Comparison of ENCODE assay signal across 1 cellular context in the genomic region with DNA sequence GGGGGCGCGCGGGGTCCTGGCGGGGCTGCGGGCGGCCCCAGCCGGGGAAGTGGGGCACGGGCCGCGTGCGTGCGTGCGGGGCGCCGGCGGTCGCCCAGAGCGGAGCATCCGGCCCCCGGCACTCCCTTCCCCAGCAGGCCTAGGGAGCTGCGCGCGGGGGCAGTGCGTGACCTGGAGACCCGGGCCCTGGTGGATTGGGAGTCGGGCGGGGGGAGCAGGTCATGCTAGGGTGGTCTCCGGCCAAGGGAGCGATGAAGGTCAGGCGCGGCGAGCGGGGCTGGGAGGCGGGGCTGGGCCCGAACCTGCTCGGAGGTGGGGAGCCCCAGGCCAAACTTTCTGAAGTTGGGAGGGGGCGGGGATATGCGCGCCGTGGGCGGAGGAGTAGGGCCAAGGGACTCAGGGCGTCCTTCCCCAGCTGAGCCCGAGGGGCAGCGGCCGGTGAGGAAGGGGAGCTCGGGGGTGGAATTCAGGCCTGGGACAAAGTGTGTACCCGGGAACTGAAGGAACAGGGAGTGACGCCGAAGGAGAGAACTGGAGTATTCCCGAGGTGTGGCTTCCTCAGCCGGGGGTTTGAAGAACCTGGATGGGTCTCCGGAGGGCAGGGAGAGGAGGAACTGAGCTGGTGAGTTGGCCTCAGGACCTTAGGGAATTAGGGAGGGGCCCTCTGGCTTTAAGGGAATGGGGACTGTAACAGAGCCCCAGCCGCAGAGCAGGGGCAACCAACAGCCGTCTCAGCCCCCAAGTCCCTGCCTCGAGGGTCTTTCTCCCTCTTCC.
TF ChIP-seq lines count a peak whose summit lies in the region.

No MANE protein-coding gene starts in this region.

TF ChIP-seq in K562, 482 proteins besides CTCF, POLR2A, EP300 and RAD21 (continues in another document):
- no peak for TF ChIP-seq THRB (CRISPR knock-in tag; conservative IDR thresholded peaks at IDR 0.05)
- TF ChIP-seq ZBTB7A (IDR thresholded peaks at IDR 0.05; ENCODE audit: borderline replicate concordance, control insufficient read depth, low read depth, low read length), result peak; percentile 73
- TF ChIP-seq PHF8 (IDR thresholded peaks at IDR 0.05; ENCODE audit: borderline replicate concordance, low read length), result peak; percentile 9; the same call in 1 of the 2 replicates
- TF ChIP-seq KDM5B (IDR thresholded peaks at IDR 0.05; ENCODE audit: insufficient replicate concordance, low read depth, low read length), result peak; percentile 37
- 0 out of 2 replicates have a peak, but pooled peaks have one; percentile 20 for TF ChIP-seq ZNF766 (CRISPR knock-in tag; conservative IDR thresholded peaks at IDR 0.05)
- no peak for TF ChIP-seq RNF219 (CRISPR knock-in tag; IDR thresholded peaks at IDR 0.05)
- TF ChIP-seq ZNF668 (CRISPR knock-in tag; IDR thresholded peaks at IDR 0.05), result no peak
- TF ChIP-seq, protein P1, sequence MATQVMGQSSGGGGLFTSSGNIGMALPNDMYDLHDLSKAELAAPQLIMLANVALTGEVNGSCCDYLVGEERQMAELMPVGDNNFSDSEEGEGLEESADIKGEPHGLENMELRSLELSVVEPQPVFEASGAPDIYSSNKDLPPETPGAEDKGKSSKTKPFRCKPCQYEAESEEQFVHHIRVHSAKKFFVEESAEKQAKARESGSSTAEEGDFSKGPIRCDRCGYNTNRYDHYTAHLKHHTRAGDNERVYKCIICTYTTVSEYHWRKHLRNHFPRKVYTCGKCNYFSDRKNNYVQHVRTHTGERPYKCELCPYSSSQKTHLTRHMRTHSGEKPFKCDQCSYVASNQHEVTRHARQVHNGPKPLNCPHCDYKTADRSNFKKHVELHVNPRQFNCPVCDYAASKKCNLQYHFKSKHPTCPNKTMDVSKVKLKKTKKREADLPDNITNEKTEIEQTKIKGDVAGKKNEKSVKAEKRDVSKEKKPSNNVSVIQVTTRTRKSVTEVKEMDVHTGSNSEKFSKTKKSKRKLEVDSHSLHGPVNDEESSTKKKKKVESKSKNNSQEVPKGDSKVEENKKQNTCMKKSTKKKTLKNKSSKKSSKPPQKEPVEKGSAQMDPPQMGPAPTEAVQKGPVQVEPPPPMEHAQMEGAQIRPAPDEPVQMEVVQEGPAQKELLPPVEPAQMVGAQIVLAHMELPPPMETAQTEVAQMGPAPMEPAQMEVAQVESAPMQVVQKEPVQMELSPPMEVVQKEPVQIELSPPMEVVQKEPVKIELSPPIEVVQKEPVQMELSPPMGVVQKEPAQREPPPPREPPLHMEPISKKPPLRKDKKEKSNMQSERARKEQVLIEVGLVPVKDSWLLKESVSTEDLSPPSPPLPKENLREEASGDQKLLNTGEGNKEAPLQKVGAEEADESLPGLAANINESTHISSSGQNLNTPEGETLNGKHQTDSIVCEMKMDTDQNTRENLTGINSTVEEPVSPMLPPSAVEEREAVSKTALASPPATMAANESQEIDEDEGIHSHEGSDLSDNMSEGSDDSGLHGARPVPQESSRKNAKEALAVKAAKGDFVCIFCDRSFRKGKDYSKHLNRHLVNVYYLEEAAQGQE (CRISPR knock-in tag; IDR thresholded peaks at IDR 0.05; ENCODE audit: low read depth), result 0 out of 2 replicates have a peak, but pooled peaks have one; percentile 12
- TF ChIP-seq POLR2AphosphoS5 (IDR thresholded peaks at IDR 0.05; ENCODE audit: control insufficient read depth, insufficient read depth, low read depth, low read length), result 0 out of 2 replicates have a peak, but pooled peaks have one; percentile 26
- TF ChIP-seq NRF1 (conservative IDR thresholded peaks at IDR 0.05 in 1 of 2, IDR thresholded peaks at IDR 0.05 in 1 of 2), result peak; percentile 47 to 53
- TF ChIP-seq CHD1 (IDR thresholded peaks at IDR 0.05; ENCODE audit: low read length), result peak; percentile 46
- no peak for TF ChIP-seq NCOA6 (IDR thresholded peaks at IDR 0.05)
- peak; percentile 58 for TF ChIP-seq ZFX (CRISPR knock-in tag; IDR thresholded peaks at IDR 0.05)
- no peak for TF ChIP-seq TRIM25 (IDR thresholded peaks at IDR 0.05; ENCODE audit: borderline replicate concordance)
- no peak for TF ChIP-seq NEUROD1 (IDR thresholded peaks at IDR 0.05; ENCODE audit: borderline replicate concordance, low read depth, low read length, partially characterized antibody)
- TF ChIP-seq RBFOX2 (IDR thresholded peaks at IDR 0.05; ENCODE audit: low read depth, low read length), result peak; percentile 55
- TF ChIP-seq SIN3A (IDR thresholded peaks at IDR 0.05; ENCODE audit: borderline replicate concordance in 2 of 2, control insufficient read depth in 1 of 2, low read depth in 2 of 2, low read length in 2 of 2), result peak in 1 of 2 experiments; percentile 26; a peak in 1 of 4 replicates
- TF ChIP-seq ETS1 (conservative IDR thresholded peaks at IDR 0.05; ENCODE audit: control insufficient read depth, low read depth, low read length), result 0 out of 2 replicates have a peak, but pooled peaks have one; percentile 32
- TF ChIP-seq ZNF644 (tag; IDR thresholded peaks at IDR 0.05; ENCODE audit: low read depth), result 0 out of 2 replicates have a peak, but pooled peaks have one; percentile 50
- 0 out of 2 replicates have a peak, but pooled peaks have one; percentile 0 for TF ChIP-seq ZNF589 (CRISPR knock-in tag; IDR thresholded peaks at IDR 0.05; ENCODE audit: low read depth)
- peak; percentile 54; the same call in 1 of the 2 replicates for TF ChIP-seq TFAP4 (CRISPR knock-in tag; IDR thresholded peaks at IDR 0.05; ENCODE audit: borderline replicate concordance)
- TF ChIP-seq SMARCE1 (IDR thresholded peaks at IDR 0.05), result peak; percentile 33; the same call in 1 of the 2 replicates
- 0 out of 2 replicates have a peak, but pooled peaks have one; percentile 7 for TF ChIP-seq SMAD4 (CRISPR knock-in tag; conservative IDR thresholded peaks at IDR 0.05)
- no peak for TF ChIP-seq ELF1 (tag; IDR thresholded peaks at IDR 0.05)
- TF ChIP-seq FOXM1 (IDR thresholded peaks at IDR 0.05; ENCODE audit: low read depth), result no peak
- 0 out of 2 replicates have a peak, but pooled peaks have one; percentile 7 for TF ChIP-seq FOXM1 (CRISPR knock-in tag; IDR thresholded peaks at IDR 0.05; ENCODE audit: low read depth)
- 0 out of 2 replicates have a peak, but pooled peaks have one; percentile 20 for TF ChIP-seq ETV5 (CRISPR knock-in tag; IDR thresholded peaks at IDR 0.05; ENCODE audit: low read depth)
- 0 out of 2 replicates have a peak, but pooled peaks have one; percentile 25 for TF ChIP-seq ZBED1 (IDR thresholded peaks at IDR 0.05)
- 0 out of 2 replicates have a peak, but pooled peaks have one; percentile 28 for TF ChIP-seq MIER1 (IDR thresholded peaks at IDR 0.05; ENCODE audit: low read depth)
- 0 out of 2 replicates have a peak, but pooled peaks have one; percentile 52 for TF ChIP-seq KAT7 (CRISPR knock-in tag; IDR thresholded peaks at IDR 0.05; ENCODE audit: borderline replicate concordance)
- TF ChIP-seq HNRNPLL (IDR thresholded peaks at IDR 0.05; ENCODE audit: low read depth, low read length, poor library complexity, severe bottlenecking), result peak; percentile 17
- TF ChIP-seq CBX5 (IDR thresholded peaks at IDR 0.05; ENCODE audit: borderline replicate concordance, low read depth), result no peak
- TF ChIP-seq, protein P2, sequence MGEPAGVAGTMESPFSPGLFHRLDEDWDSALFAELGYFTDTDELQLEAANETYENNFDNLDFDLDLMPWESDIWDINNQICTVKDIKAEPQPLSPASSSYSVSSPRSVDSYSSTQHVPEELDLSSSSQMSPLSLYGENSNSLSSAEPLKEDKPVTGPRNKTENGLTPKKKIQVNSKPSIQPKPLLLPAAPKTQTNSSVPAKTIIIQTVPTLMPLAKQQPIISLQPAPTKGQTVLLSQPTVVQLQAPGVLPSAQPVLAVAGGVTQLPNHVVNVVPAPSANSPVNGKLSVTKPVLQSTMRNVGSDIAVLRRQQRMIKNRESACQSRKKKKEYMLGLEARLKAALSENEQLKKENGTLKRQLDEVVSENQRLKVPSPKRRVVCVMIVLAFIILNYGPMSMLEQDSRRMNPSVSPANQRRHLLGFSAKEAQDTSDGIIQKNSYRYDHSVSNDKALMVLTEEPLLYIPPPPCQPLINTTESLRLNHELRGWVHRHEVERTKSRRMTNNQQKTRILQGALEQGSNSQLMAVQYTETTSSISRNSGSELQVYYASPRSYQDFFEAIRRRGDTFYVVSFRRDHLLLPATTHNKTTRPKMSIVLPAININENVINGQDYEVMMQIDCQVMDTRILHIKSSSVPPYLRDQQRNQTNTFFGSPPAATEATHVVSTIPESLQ (CRISPR knock-in tag; IDR thresholded peaks at IDR 0.05), result 0 out of 2 replicates have a peak, but pooled peaks have one; percentile 10
- peak; percentile 44 to 71; a peak in 1 of 4 replicates for TF ChIP-seq MAZ (CRISPR knock-in tag; conservative IDR thresholded peaks at IDR 0.05 in 1 of 2, IDR thresholded peaks at IDR 0.05 in 1 of 2)
- TF ChIP-seq CHAMP1 (IDR thresholded peaks at IDR 0.05), result no peak
- no peak for TF ChIP-seq FIP1L1 (IDR thresholded peaks at IDR 0.05; ENCODE audit: low read depth, low read length, poor library complexity, severe bottlenecking)
- 0 out of 2 replicates have a peak, but pooled peaks have one; percentile 66 for TF ChIP-seq ZNF197 (CRISPR knock-in tag; IDR thresholded peaks at IDR 0.05; ENCODE audit: low read depth)
- TF ChIP-seq ZC3H4 (CRISPR knock-in tag; IDR thresholded peaks at IDR 0.05; ENCODE audit: borderline replicate concordance), result no peak
- no peak for TF ChIP-seq CCAR2 (IDR thresholded peaks at IDR 0.05; ENCODE audit: low read depth, low read length)
